9 cellular contexts compared by ENCODE assay signal in genomic region chr6:26555505-26556262, GRCh38. TPM values are rescaled to one million over a fixed set of nuclear protein-coding genes. Genes with fewer than 3 reads are reported as not detected.
DNase-seq lines count a peak whose midpoint lies in the region; ATAC-seq and TF ChIP-seq lines count a peak whose summit lies in the region.
"Had no signal": no experiment of that assay in that cellular context is flagged by ENCODE, and none has a peak within 500 bp of the region (broad histone marks: within the 10 kb centered on the region; RNA-seq: fewer than 3 reads in every experiment).

No MANE protein-coding gene starts in this region.

- no peak; the same call in 1 of the 2 replicates for TF ChIP-seq CTCF in KMS-11 (conservative IDR thresholded peaks at IDR 0.05; ENCODE audit: low read depth, low read length)

- H3K9me3 ChIP-seq in CD4-positive, alpha-beta memory T cell (ENCODE audit: control insufficient read depth in 1 of 2, low read length in 2 of 2): no peaks in the 10 kb centered on the region

- peak overlapping the region; percentile 65 for H3K4me2 ChIP-seq in KMS-11
- H3K4me2 ChIP-seq in mesendoderm (ENCODE audit: low read length): peak overlapping the region; percentile 83

- H3K9ac ChIP-seq in KMS-11 (peak overlapping the region; percentile 57; the same call in 1 of the 2 replicates), mesendoderm (ENCODE audit: low read length) (peak overlapping the region; percentile 7)

- H3K36me3 Mint-ChIP-seq in CD4-positive, alpha-beta memory T cell: peaks cover 0 to 5% of the 10 kb centered on the region in 2 donors
- H3K36me3 Mint-ChIP-seq in activated naive CD8-positive, alpha-beta T cell: no peaks in the 10 kb centered on the region

- no peaks in the 10 kb centered on the region for H3K79me1 ChIP-seq in mesendoderm (ENCODE audit: low read length)

- intact Hi-C loops in CD4-positive, alpha-beta memory T cell (cut with micrococcal nuclease): no loop called here

- peak overlapping the region in 5 of 7 donors; percentile 23 to 83 (median 73) for H3K27ac Mint-ChIP-seq in CD4-positive, alpha-beta memory T cell
- peak overlapping the region; percentile 64 for H3K27ac Mint-ChIP-seq in activated naive CD8-positive, alpha-beta T cell

- H4K20me1 ChIP-seq in KMS-11 (ENCODE audit: insufficient read depth): no peaks in the 10 kb centered on the region

- no peak overlapping the region for H3K4me3 ChIP-seq in CD4-positive, alpha-beta memory T cell (ENCODE audit: low read length in 2 of 2)
- peak overlapping the region; percentile 19 for H3K4me3 ChIP-seq in KMS-11 (IDR thresholded peaks at IDR 0.05; ENCODE audit: insufficient read depth, low read depth, low read length)
- peak overlapping the region; percentile 67 for H3K4me3 ChIP-seq in mesendoderm (ENCODE audit: low read length)

- CTCF ChIA-PET in CD4-positive, alpha-beta memory T cell (lab: Charles Lee; ENCODE audit: partially characterized antibody): interaction anchor here (0.6 to 9.3 kb wide), 10 partner anchors 9 to 227 kb away, joined by 3 to 50 read pairs (median 4); partner anchors contain the start of gene HMGN4

- POLR2A ChIA-PET in CD4-positive, alpha-beta memory T cell (lab: Charles Lee; ENCODE audit: partially characterized antibody): interaction anchor here (0.5 to 12.2 kb wide), 16 partner anchors 13 to 577 kb away, joined by 3 to 181 read pairs (median 6); partner anchors contain the start of gene HMGN4

- peaks cover 6 to 18% (median 13%) of the 10 kb centered on the region in 4 donors for H3K4me1 Mint-ChIP-seq in CD4-positive, alpha-beta memory T cell
- H3K4me1 Mint-ChIP-seq in activated naive CD8-positive, alpha-beta T cell (ENCODE audit: low read depth): peaks cover 18% of the 10 kb centered on the region

- peak overlapping the region; percentile 4 for H3K56ac ChIP-seq in mesendoderm (ENCODE audit: low read length)

- H2BK15ac ChIP-seq in mesendoderm (replicated peaks; ENCODE audit: low read depth): no peak overlapping the region

- H4K5ac ChIP-seq in mesendoderm (ENCODE audit: low read length): no peak overlapping the region

- no peak overlapping the region for H3K23ac ChIP-seq in mesendoderm (ENCODE audit: low read length)

- no peaks in the 10 kb centered on the region for H3K27me3 ChIP-seq in CD4-positive, alpha-beta memory T cell (ENCODE audit: insufficient read depth, low read length)
- H3K27me3 ChIP-seq in KMS-11 (ENCODE audit: insufficient read depth, low read depth) (no peaks in the 10 kb centered on the region), mesendoderm (ENCODE audit: insufficient read depth, low read length, poor library complexity) (no peaks in the 10 kb centered on the region)

- H2AFZ ChIP-seq in KMS-11 (ENCODE audit: low read depth): no peak overlapping the region

- no CpG with 5 or more reads among the region's 19 CpGs for WGBS in mesendoderm (ENCODE audit: extremely low coverage, insufficient coverage, low lambda C conversion rate)

- H4K8ac ChIP-seq in mesendoderm (ENCODE audit: low read depth, low read length): no peak overlapping the region

- H2AK5ac ChIP-seq in mesendoderm (ENCODE audit: low read length): no peak overlapping the region

- H3K9me3 Mint-ChIP-seq in CD4-positive, alpha-beta memory T cell: no peaks in the 10 kb centered on the region
- peaks cover 3% of the 10 kb centered on the region for H3K9me3 Mint-ChIP-seq in activated naive CD8-positive, alpha-beta T cell (ENCODE audit: low read depth)

- H3K79me2 ChIP-seq in KMS-11 (ENCODE audit: insufficient read depth, low read depth): no peaks in the 10 kb centered on the region
- H3K79me2 ChIP-seq in mesendoderm (ENCODE audit: control insufficient read depth, insufficient read depth, low read length): no peaks in the 10 kb centered on the region

- H3K4me1 ChIP-seq in CD4-positive, alpha-beta memory T cell (ENCODE audit: insufficient read depth, low read length): peaks cover 21% of the 10 kb centered on the region
- peaks cover 29% of the 10 kb centered on the region for H3K4me1 ChIP-seq in KMS-11 (ENCODE audit: low read depth, poor library complexity, severe bottlenecking)
- H3K4me1 ChIP-seq in mesendoderm (ENCODE audit: control insufficient read depth, low read depth, low read length): no peaks in the 10 kb centered on the region

- no peak for ATAC-seq in GM21825 (IDR thresholded peaks at IDR 0.05; ENCODE audit: unreplicated experiment)
- ATAC-seq in HG02973 (IDR thresholded peaks at IDR 0.05; ENCODE audit: unreplicated experiment): no peak
- no peak for ATAC-seq in HG02885 (IDR thresholded peaks at IDR 0.05; ENCODE audit: poor library complexity, unreplicated experiment)

- H3K4me3 Mint-ChIP-seq in CD4-positive, alpha-beta memory T cell: peak overlapping the region in 6 of 8 donors; percentile 3 to 69 (median 36)
- peak overlapping the region; percentile 68 for H3K4me3 Mint-ChIP-seq in activated naive CD8-positive, alpha-beta T cell

- H3K27ac ChIP-seq in CD4-positive, alpha-beta memory T cell (ENCODE audit: low read depth, low read length): no peak overlapping the region
- peak overlapping the region; percentile 85; the same call in 1 of the 2 replicates for H3K27ac ChIP-seq in KMS-11
- H3K27ac ChIP-seq in mesendoderm (ENCODE audit: low read depth, low read length): no peak overlapping the region

- H3K27me3 Mint-ChIP-seq in CD4-positive, alpha-beta memory T cell: peaks cover 0 to 2% of the 10 kb centered on the region in 2 donors
- no peaks in the 10 kb centered on the region for H3K27me3 Mint-ChIP-seq in activated naive CD8-positive, alpha-beta T cell

- H3K4ac ChIP-seq in mesendoderm (ENCODE audit: low read depth, low read length): no peak overlapping the region

- no peak overlapping the region for H2BK120ac ChIP-seq in mesendoderm (ENCODE audit: low read depth, low read length)

- no peaks in the 10 kb centered on the region for H3K36me3 ChIP-seq in CD4-positive, alpha-beta memory T cell (ENCODE audit: insufficient read depth, low read length)
- H3K36me3 ChIP-seq in KMS-11 (ENCODE audit: insufficient read depth) (no peaks in the 10 kb centered on the region), mesendoderm (ENCODE audit: control insufficient read depth, insufficient read depth, low read length) (no peaks in the 10 kb centered on the region)

- DNase-seq in CD4-positive, alpha-beta memory T cell: no peak
- peak; percentile 74 for DNase-seq in mesendoderm
- DNase-seq in T-helper 9 cell: no peak
- DNase-seq: NCI-H187 treated with DMSO at 0.1 percent for 48 hours had no signal

- no peak overlapping the region for H2BK5ac ChIP-seq in mesendoderm (ENCODE audit: low read length)

- no peak overlapping the region for H3K18ac ChIP-seq in mesendoderm (ENCODE audit: low read length)

RNA-seq across cellular contexts. Expression of gene HMGN4, which starts 17.5 kb away (rescaled TPM):
- total RNA-seq in CD4-positive, alpha-beta memory T cell: 100 to 1,000 TPM; 102 to 105 TPM
- 100 to 1,000 TPM; 154 to 305 TPM for polyA plus RNA-seq in CD4-positive, alpha-beta memory T cell
- polyA plus RNA-seq in mesendoderm (2013, experiment 1 of 2): 28.8 TPM
- polyA plus RNA-seq in mesendoderm (2013, experiment 2 of 2): 30.9 TPM

RNA-seq across cellular contexts. Expression of gene ABT1, which starts 41.1 kb away (rescaled TPM):
- total RNA-seq in CD4-positive, alpha-beta memory T cell: 10 to 100 TPM; 33.5 to 34.8 TPM
- polyA plus RNA-seq in CD4-positive, alpha-beta memory T cell: 10 to 100 TPM; 50.0 to 63.9 TPM
- polyA plus RNA-seq in mesendoderm (2013, experiment 1 of 2): 24.5 TPM
- polyA plus RNA-seq in mesendoderm (2013, experiment 2 of 2): 24.8 TPM

RNA-seq across cellular contexts. Expression of gene BTN1A1, which starts 55.6 kb away (rescaled TPM):
- total RNA-seq in CD4-positive, alpha-beta memory T cell: not detected
- under 1 TPM in 1 of 2 donors, not detected in 1; 0.08 TPM for polyA plus RNA-seq in CD4-positive, alpha-beta memory T cell
- polyA plus RNA-seq in mesendoderm (2013, experiment 1 of 2): 0.08 TPM
- polyA plus RNA-seq in mesendoderm (2013, experiment 2 of 2): 0.07 TPM

Comparison
In these comparisons a context has a peak if more than half of its experiments do, and no peak if none do; other contexts are left out.
1. H3K4me3 ChIP-seq: peak in KMS-11 (single experiment) and mesendoderm (single experiment); none in CD4-positive, alpha-beta memory T cell (0 of 2).